In genomic region chr1:210328032-210328745, GRCh38 we compare ENCODE assay signal across 8 cellular contexts.
DNase-seq lines count a peak whose midpoint lies in the region; TF ChIP-seq lines count a peak whose summit lies in the region.

No MANE protein-coding gene starts in this region.

- no peaks in the 10 kb centered on the region for H3K27me3 ChIP-seq in mucosa of rectum (ENCODE audit: control insufficient read depth in 2 of 2, insufficient read depth in 2 of 2, low read length in 2 of 2)

- H3K27ac ChIP-seq in coronary artery (peak overlapping the region; percentile 65 to 94), mucosa of rectum (ENCODE audit: low read depth in 2 of 2, low read length in 2 of 2) (peak overlapping the region; percentile 91 to 94)

- H3K4me3 ChIP-seq in NB4 (ENCODE audit: low read depth, low read length) = peak overlapping the region; percentile 53
- peak overlapping the region; percentile 80 for H3K4me3 ChIP-seq in coronary artery
- peak overlapping the region; percentile 71 to 76 for H3K4me3 ChIP-seq in mucosa of rectum (ENCODE audit: low read length in 2 of 2)

- H3K9ac ChIP-seq in mucosa of rectum (ENCODE audit: low read depth in 1 of 2, low read length in 2 of 2) = peak overlapping the region; percentile 74 to 88

- TF ChIP-seq POLR2A in NB4 (IDR thresholded peaks at IDR 0.05; ENCODE audit: extremely low read depth, insufficient read length) = no peak

- H3K9me3 ChIP-seq in mucosa of rectum (ENCODE audit: control insufficient read depth in 2 of 2, low read length in 2 of 2) = peaks cover 0 to 2% of the 10 kb centered on the region in 2 donors

- TF ChIP-seq CTCF in NB4 (IDR thresholded peaks at IDR 0.05; ENCODE audit: low read depth, low read length) = no peak
- no peak for TF ChIP-seq CTCF in coronary artery (IDR thresholded peaks at IDR 0.05)

- DNase-seq in DMS114 treated with DMSO at 0.1 percent for 48 hours (lab: John Stamatoyannopoulos, UW; ENCODE audit: unreplicated experiment) (peak; percentile 30), NB4 (ENCODE audit: low read depth) (no peak), coronary artery (ENCODE audit: low spot score) (no peak), SHP77 (lab: John Stamatoyannopoulos, UW) (no peak), T-helper 9 cell (no peak), DMS153 treated with DMSO at 0.1 percent for 48 hours (lab: John Stamatoyannopoulos, UW; ENCODE audit: unreplicated experiment) (no peak), OCI-M1 (lab: John Stamatoyannopoulos, UW) (no peak)

- peaks cover 4 to 7% of the 10 kb centered on the region in 2 donors for H3K4me1 ChIP-seq in mucosa of rectum (ENCODE audit: control insufficient read depth in 2 of 2, insufficient read depth in 2 of 2, low read length in 2 of 2)

- H3K36me3 ChIP-seq in mucosa of rectum (ENCODE audit: control insufficient read depth in 2 of 2, insufficient read depth in 2 of 2, low read length in 2 of 2) = no peaks in the 10 kb centered on the region
